Comparison of ENCODE assay signal across 2 cellular contexts in genomic region chr11:1522081-1522424, GRCh38.
A peak's percentile ranks its signal among the peaks of the same experiment; 100 is the strongest.
TF ChIP-seq lines count a peak whose summit lies in the region.

No MANE protein-coding gene starts in this region.

TF ChIP-seq in GM12878, 131 proteins besides CTCF, POLR2A, EP300 and RAD21:
- TF ChIP-seq RELB (IDR thresholded peaks at IDR 0.05; ENCODE audit: low read depth) (peak; percentile 53), BCL3 (IDR thresholded peaks at IDR 0.05; ENCODE audit: borderline replicate concordance, insufficient read depth, low read depth, low read length, poor library complexity, severe bottlenecking) (peak; percentile 1), BMI1 (IDR thresholded peaks at IDR 0.05; ENCODE audit: borderline replicate concordance) (no peak), ZNF384 (IDR thresholded peaks at IDR 0.05; ENCODE audit: borderline replicate concordance, low read depth, low read length) (0 out of 2 replicates have a peak, but pooled peaks have one; percentile 12), ATF7 (IDR thresholded peaks at IDR 0.05; ENCODE audit: low read depth) (peak; percentile 77; the same call in 1 of the 2 replicates), POU2F2 (IDR thresholded peaks at IDR 0.05; ENCODE audit: borderline replicate concordance, low read depth, low read length) (no peak), PKNOX1 (IDR thresholded peaks at IDR 0.05) (peak; percentile 12; the same call in 1 of the 2 replicates), MEF2B (IDR thresholded peaks at IDR 0.05; ENCODE audit: partially characterized antibody, poor library complexity, severe bottlenecking) (peak; percentile 40), NFYA (IDR thresholded peaks at IDR 0.05; ENCODE audit: borderline replicate concordance, low read depth, low read length) (no peak), POLR2AphosphoS5 (IDR thresholded peaks at IDR 0.05; ENCODE audit: low read length) (peak; percentile 22; the same call in 1 of the 2 replicates), NFIC (IDR thresholded peaks at IDR 0.05; ENCODE audit: low read depth, low read length) (peak; percentile 11; the same call in 1 of the 2 replicates)

TF ChIP-seq in HepG2, 621 proteins besides CTCF, POLR2A, EP300 and RAD21:
- no peak for TF ChIP-seq REXO4 (CRISPR knock-in tag; IDR thresholded peaks at IDR 0.05; ENCODE audit: borderline replicate concordance)
- TF ChIP-seq MTF1 (CRISPR knock-in tag; IDR thresholded peaks at IDR 0.05): no peak
- TF ChIP-seq NFKBIZ (CRISPR knock-in tag; IDR thresholded peaks at IDR 0.05): no peak
- no peak for TF ChIP-seq ZNF605 (CRISPR knock-in tag; IDR thresholded peaks at IDR 0.05)
- TF ChIP-seq NR0B2 (CRISPR knock-in tag; IDR thresholded peaks at IDR 0.05): no peak
- TF ChIP-seq BCL6 (CRISPR knock-in tag; IDR thresholded peaks at IDR 0.05): no peak
- no peak for TF ChIP-seq HES4 (CRISPR knock-in tag; IDR thresholded peaks at IDR 0.05; ENCODE audit: borderline replicate concordance)
- TF ChIP-seq NONO (IDR thresholded peaks at IDR 0.05): no peak
- no peak for TF ChIP-seq NONO (CRISPR knock-in tag; conservative IDR thresholded peaks at IDR 0.05)
- no peak for TF ChIP-seq ZNF331 (CRISPR knock-in tag; IDR thresholded peaks at IDR 0.05)
- TF ChIP-seq AGO2 (optimal IDR thresholded peaks at IDR 0.05; ENCODE audit: low read depth, low read length): no peak
- TF ChIP-seq DNMT3B (CRISPR knock-in tag; conservative IDR thresholded peaks at IDR 0.05): no peak
- no peak for TF ChIP-seq CSRNP1 (CRISPR knock-in tag; IDR thresholded peaks at IDR 0.05)
- TF ChIP-seq NFYB (CRISPR knock-in tag; IDR thresholded peaks at IDR 0.05): no peak
- TF ChIP-seq SIX4 (CRISPR knock-in tag; IDR thresholded peaks at IDR 0.05): no peak
- TF ChIP-seq ZNF414 (CRISPR knock-in tag; IDR thresholded peaks at IDR 0.05): no peak
